ENCODE assay signal across 8 cellular contexts in genomic region chr13:40026741-40027140, GRCh38.
DNase-seq lines count a peak whose midpoint lies in the region; ATAC-seq and TF ChIP-seq lines count a peak whose summit lies in the region.

No MANE protein-coding gene starts in this region.

- peaks cover 6% of the 10 kb centered on the region for H3K36me3 Mint-ChIP-seq in activated CD8-positive, alpha-beta T cell treated with anti-CD3 and anti-CD28 coated beads, Interleukin-2, amount 10 ng/mL, durations not matched to agents 7 days and 5 days (ENCODE audit: low read depth)

- ATAC-seq in HG02981 (IDR thresholded peaks at IDR 0.05; ENCODE audit: unreplicated experiment): peak; percentile 25
- ATAC-seq in activated CD8-positive, alpha-beta T cell treated with anti-CD3 and anti-CD28 coated beads, Interleukin-2, amount 10 ng/mL, durations not matched to agents 7 days and 5 days: peak; percentile 46

- TF ChIP-seq POLR2A in sigmoid colon (IDR thresholded peaks at IDR 0.05): no peak

- no peak for TF ChIP-seq EP300 in sigmoid colon (IDR thresholded peaks at IDR 0.05)

- no peak overlapping the region for H3K4me3 ChIP-seq in sigmoid colon

- no peak overlapping the region for H3K27ac ChIP-seq in sigmoid colon

- DNase-seq in GM19240 (ENCODE audit: insufficient read length, low spot score) (peak; percentile 10), COLO668 (lab: John Stamatoyannopoulos, UW; ENCODE audit: unreplicated experiment) (no peak), sigmoid colon (no peak), HuH-7.5 (ENCODE audit: low spot score) (no peak), NCI-H2171 (lab: John Stamatoyannopoulos, UW) (no peak)
- peak; percentile 32 for DNase-seq in activated CD8-positive, alpha-beta T cell treated with anti-CD3 and anti-CD28 coated beads, Interleukin-2, amount 10 ng/mL, durations not matched to agents 7 days and 5 days
- DNase-seq in stimulated activated CD4-positive, alpha-beta T cell treated with anti-CD3 and anti-CD28 coated beads, TNF-alpha, amount 100 ng/mL, for 48 hours (ENCODE audit: low read depth in 3 of 3): peak; percentile 37 to 53 (median 44)

- POLR2A ChIA-PET in activated CD8-positive, alpha-beta T cell treated with anti-CD3 and anti-CD28 coated beads, Interleukin-2, amount 10 ng/mL, durations not matched to agents 7 days and 5 days (lab: Charles Lee): no interaction called here

- peaks cover 4% of the 10 kb centered on the region for H3K9me3 Mint-ChIP-seq in activated CD8-positive, alpha-beta T cell treated with anti-CD3 and anti-CD28 coated beads, Interleukin-2, amount 10 ng/mL, durations not matched to agents 7 days and 5 days (ENCODE audit: insufficient read depth)

- H3K27ac Mint-ChIP-seq in activated CD8-positive, alpha-beta T cell treated with anti-CD3 and anti-CD28 coated beads, Interleukin-2, amount 10 ng/mL, durations not matched to agents 7 days and 5 days: peak overlapping the region; percentile 76

- H3K9me3 ChIP-seq in sigmoid colon: peaks cover 0 to 3% (median 0%) of the 10 kb centered on the region in 4 donors

- intact Hi-C loops in sigmoid colon (cut with DNase I): no loop called here

- H3K36me3 ChIP-seq in sigmoid colon: no peaks in the 10 kb centered on the region

- peaks cover 0 to 12% (median 10%) of the 10 kb centered on the region in 4 donors for H3K4me1 ChIP-seq in sigmoid colon

- peaks cover 18% of the 10 kb centered on the region for H3K27me3 Mint-ChIP-seq in activated CD8-positive, alpha-beta T cell treated with anti-CD3 and anti-CD28 coated beads, Interleukin-2, amount 10 ng/mL, durations not matched to agents 7 days and 5 days (ENCODE audit: low read depth)

- H3K4me1 Mint-ChIP-seq in activated CD8-positive, alpha-beta T cell treated with anti-CD3 and anti-CD28 coated beads, Interleukin-2, amount 10 ng/mL, durations not matched to agents 7 days and 5 days (ENCODE audit: low read depth): peaks cover 32% of the 10 kb centered on the region

- CTCF ChIA-PET in activated CD8-positive, alpha-beta T cell treated with anti-CD3 and anti-CD28 coated beads, Interleukin-2, amount 10 ng/mL, durations not matched to agents 7 days and 5 days (lab: Charles Lee): interaction anchor here (1.0 to 1.5 kb wide), 2 partner anchors 20 to 84 kb away, joined by 3 to 5 read pairs; no protein-coding TSS in a partner anchor

- H3K27me3 ChIP-seq in sigmoid colon: no peaks in the 10 kb centered on the region

- peak overlapping the region; percentile 37 for H3K4me3 Mint-ChIP-seq in activated CD8-positive, alpha-beta T cell treated with anti-CD3 and anti-CD28 coated beads, Interleukin-2, amount 10 ng/mL, durations not matched to agents 7 days and 5 days

- WGBS in sigmoid colon, 2 donors: 69 to 75% methylated on average over 4 of the region's 4 CpGs

- TF ChIP-seq CTCF in sigmoid colon (IDR thresholded peaks at IDR 0.05): no peak

Comparison
In these comparisons a context has a peak if more than half of its experiments do, and no peak if none do; other contexts are left out.
1. DNase-seq: peak in GM19240 (single experiment), activated CD8-positive, alpha-beta T cell treated with anti-CD3 and anti-CD28 coated beads, Interleukin-2, amount 10 ng/mL, durations not matched to agents 7 days and 5 days (single experiment) and stimulated activated CD4-positive, alpha-beta T cell treated with anti-CD3 and anti-CD28 coated beads, TNF-alpha, amount 100 ng/mL, for 48 hours (3 of 3); none in COLO668 (single experiment), sigmoid colon (single experiment), HuH-7.5 (single experiment) and NCI-H2171 (single experiment).